8 cellular contexts compared by ENCODE assay signal in genomic region chr3:124559650-124560405, GRCh38.
DNase-seq lines count a peak whose midpoint lies in the region; ATAC-seq and TF ChIP-seq lines count a peak whose summit lies in the region.

No MANE protein-coding gene starts in this region.

- peak; percentile 34 to 51 (median 47) for DNase-seq in CD4-positive, alpha-beta memory T cell
- DNase-seq in HFF-Myc (ENCODE audit: extremely low read depth, low read depth) (peak; percentile 71), NCI-H345 treated with DMSO at 0.1 percent for 48 hours (lab: John Stamatoyannopoulos, UW; ENCODE audit: unreplicated experiment) (peak; percentile 41), colonic mucosa (peak; percentile 85), right lobe of liver (peak; percentile 60 to 79 (median 68))
- DNase-seq in activated CD4-positive, alpha-beta T cell treated with anti-CD3 and anti-CD28 coated beads for 4 hours = peak; percentile 45 to 55
- peak; percentile 38 to 40 for DNase-seq in stimulated activated CD4-positive, alpha-beta T cell treated with anti-CD3 and anti-CD28 coated beads, Interleukin-4, amount 100 ng/mL, for 4 hours

- H3K4me3 ChIP-seq in CD4-positive, alpha-beta memory T cell (ENCODE audit: low read length in 2 of 2) = no peak overlapping the region
- H3K4me3 ChIP-seq in HFF-Myc (replicated peaks; ENCODE audit: low read depth, low read length) = no peak overlapping the region
- H3K4me3 ChIP-seq in colonic mucosa = no peak overlapping the region
- no peak overlapping the region for H3K4me3 ChIP-seq in right lobe of liver

- 12% methylated on average over 7 of the region's 8 CpGs for WGBS in right lobe of liver (ENCODE audit: insufficient coverage, low coverage, low lambda C conversion rate, missing lambda C conversion rate)

- TF ChIP-seq CTCF in HFF-Myc (IDR thresholded peaks at IDR 0.05; ENCODE audit: low read depth, low read length, missing control alignments) (peak; percentile 92), colonic mucosa (IDR thresholded peaks at IDR 0.05) (peak; percentile 84), right lobe of liver (IDR thresholded peaks at IDR 0.05) (peak; percentile 74 to 91 (median 88))

- no peaks in the 10 kb centered on the region for H3K9me3 Mint-ChIP-seq in CD4-positive, alpha-beta memory T cell

- no peaks in the 10 kb centered on the region for H3K36me3 ChIP-seq in CD4-positive, alpha-beta memory T cell (ENCODE audit: insufficient read depth, low read length)
- H3K36me3 ChIP-seq in colonic mucosa = no peaks in the 10 kb centered on the region
- no peaks in the 10 kb centered on the region for H3K36me3 ChIP-seq in right lobe of liver

- intact Hi-C loops in CD4-positive, alpha-beta memory T cell (cut with micrococcal nuclease) = loop anchor here (10.0 kb wide), 1 partner anchor 615 kb away; no protein-coding TSS in a partner anchor
- intact Hi-C loops in colonic mucosa (cut with DNase I) (no loop called here), right lobe of liver (cut with DNase I) (loop anchor here in 1 of 2 donors (10.0 kb wide), 1 partner anchor 65 kb away; no protein-coding TSS in a partner anchor)

- no peaks in the 10 kb centered on the region for H3K4me1 ChIP-seq in CD4-positive, alpha-beta memory T cell (ENCODE audit: insufficient read depth, low read length)
- H3K4me1 ChIP-seq in colonic mucosa = peaks cover 5% of the 10 kb centered on the region
- peaks cover 0 to 18% (median 0%) of the 10 kb centered on the region in 4 donors for H3K4me1 ChIP-seq in right lobe of liver

- POLR2A ChIA-PET in CD4-positive, alpha-beta memory T cell (lab: Charles Lee; ENCODE audit: partially characterized antibody) = no interaction called here

- peaks cover 3% of the 10 kb centered on the region for H3K27me3 ChIP-seq in CD4-positive, alpha-beta memory T cell (ENCODE audit: insufficient read depth, low read length)
- no peaks in the 10 kb centered on the region for H3K27me3 ChIP-seq in colonic mucosa
- no peaks in the 10 kb centered on the region for H3K27me3 ChIP-seq in right lobe of liver

- H3K27ac ChIP-seq in CD4-positive, alpha-beta memory T cell (ENCODE audit: low read depth, low read length) = no peak overlapping the region
- H3K27ac ChIP-seq in colonic mucosa = peak overlapping the region; percentile 55
- H3K27ac ChIP-seq in right lobe of liver = no peak overlapping the region

- peak; percentile 79 to 90 (median 84) for ATAC-seq in right lobe of liver
- no peak for ATAC-seq in HG02870 (IDR thresholded peaks at IDR 0.05; ENCODE audit: unreplicated experiment)

- H3K36me3 Mint-ChIP-seq in CD4-positive, alpha-beta memory T cell = no peaks in the 10 kb centered on the region

- H3K4me1 Mint-ChIP-seq in CD4-positive, alpha-beta memory T cell = peaks cover 0 to 1% (median 0%) of the 10 kb centered on the region in 4 donors

- H3K9ac ChIP-seq in colonic mucosa (ENCODE audit: low read depth in 2 of 2, low read length in 2 of 2) = peak overlapping the region in 1 of 2 donors; percentile 15

- no peaks in the 10 kb centered on the region for H3K9me3 ChIP-seq in CD4-positive, alpha-beta memory T cell (ENCODE audit: control insufficient read depth in 1 of 2, low read length in 2 of 2)
- H3K9me3 ChIP-seq in colonic mucosa (no peaks in the 10 kb centered on the region), right lobe of liver (no peaks in the 10 kb centered on the region)

- H3K4me3 Mint-ChIP-seq in CD4-positive, alpha-beta memory T cell = no peak overlapping the region

- peaks cover 19 to 43% of the 10 kb centered on the region in 2 donors for H3K27me3 Mint-ChIP-seq in CD4-positive, alpha-beta memory T cell

- H3K27ac Mint-ChIP-seq in CD4-positive, alpha-beta memory T cell = no peak overlapping the region

- TF ChIP-seq POLR2A in right lobe of liver (IDR thresholded peaks at IDR 0.05) = no peak

- CTCF ChIA-PET in CD4-positive, alpha-beta memory T cell (lab: Charles Lee; ENCODE audit: partially characterized antibody) = interaction anchor here (0.8 to 10.8 kb wide), 25 partner anchors 10 to 260 kb away, joined by 3 to 264 read pairs (median 4); no protein-coding TSS in a partner anchor
